In the genomic region with DNA sequence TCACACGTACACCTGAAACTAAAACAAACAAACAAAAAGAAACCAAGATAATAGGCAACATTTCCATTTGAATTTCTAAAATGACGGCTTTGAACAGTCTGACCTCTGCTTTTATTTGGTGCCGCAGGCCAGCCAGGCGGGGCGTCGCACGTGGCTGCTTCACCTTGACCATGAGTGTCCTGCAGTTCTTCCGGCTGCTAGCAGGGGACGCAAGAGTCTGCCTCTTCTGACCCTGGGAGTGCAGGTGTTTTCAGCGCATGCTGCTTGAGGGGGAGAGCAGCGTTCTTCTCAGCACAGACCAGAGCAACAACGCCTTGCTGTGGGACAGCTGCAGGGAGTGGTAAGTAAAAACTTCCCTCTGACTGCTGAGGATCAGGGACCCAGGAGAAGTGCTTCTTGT, we compare ENCODE assay signal across 6 cellular contexts. TPM values are rescaled to one million over a fixed set of nuclear protein-coding genes. Genes with fewer than 3 reads are reported as not detected.
"Had no signal": no experiment of that assay in that cellular context is flagged by ENCODE, and none has a peak within 500 bp of the region (broad histone marks: within the 10 kb centered on the region; RNA-seq: fewer than 3 reads in every experiment).

No MANE protein-coding gene starts in this region.

RNA-seq across cellular contexts. Expression of gene CDY2B, which starts 47.9 kb away (rescaled TPM):
- total RNA-seq: GM23248, H1, H4, H7, H9, HFFc6 had no signal
- polyA plus RNA-seq: GM23248, H1 had no signal
